ENCODE assay signal across 9 cellular contexts in the genomic region with DNA sequence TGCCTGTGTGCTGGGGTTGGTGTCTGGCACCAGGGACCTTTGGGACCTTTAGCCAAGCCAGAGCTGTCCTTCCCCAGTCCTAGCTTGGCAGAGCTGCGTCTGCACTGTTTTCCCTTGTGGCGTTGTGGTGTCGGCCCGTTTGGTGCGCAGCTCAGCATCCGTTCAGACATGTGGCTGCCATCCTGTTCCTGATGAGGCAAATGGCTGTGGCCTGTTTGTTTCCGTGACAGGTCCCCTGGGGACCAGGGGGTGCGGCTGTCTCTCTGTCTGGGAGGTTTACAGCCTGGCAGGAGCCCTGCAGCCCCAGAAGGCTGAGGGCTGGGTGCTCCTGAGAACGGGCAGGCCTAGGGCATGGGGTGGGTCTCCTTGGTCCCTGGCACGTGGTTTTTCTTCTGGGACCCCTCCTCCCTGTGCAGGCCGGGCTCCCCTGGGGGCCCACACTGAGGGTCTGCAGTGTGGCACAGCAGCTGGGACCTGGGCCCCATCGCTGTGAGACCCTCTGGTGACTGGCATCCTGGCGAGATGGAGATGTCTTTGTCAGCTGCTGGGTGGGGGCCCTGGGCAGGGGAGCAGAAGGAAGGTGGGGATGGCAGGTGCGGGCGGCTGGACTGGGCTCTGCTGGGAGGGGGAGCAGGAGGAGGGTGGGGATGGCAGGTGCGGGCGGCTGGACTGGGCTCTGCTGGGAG. TPM values are rescaled to one million over a fixed set of nuclear protein-coding genes. Genes with fewer than 3 reads are reported as not detected.
DNase-seq lines count a peak whose midpoint lies in the region; ATAC-seq and TF ChIP-seq lines count a peak whose summit lies in the region.
"Had no signal": no experiment of that assay in that cellular context is flagged by ENCODE, and none has a peak within 500 bp of the region (broad histone marks: within the 10 kb centered on the region; RNA-seq: fewer than 3 reads in every experiment).

No MANE protein-coding gene starts in this region.

- H3K4me1 ChIP-seq in heart left ventricle, result peaks cover 2 to 51% (median 40%) of the 10 kb centered on the region in 12 donors
- H3K4me1 ChIP-seq in stomach, result peaks cover 50 to 79% (median 63%) of the 10 kb centered on the region in 4 donors

- intact Hi-C loops in heart left ventricle (cut with DNase I) (no loop called here), cardiac septum (cut with DNase I) (no loop called here), stomach (cut with DNase I; ENCODE audit: low total_unique reads) (no loop called here)

- TF ChIP-seq CTCF in heart left ventricle (IDR thresholded peaks at IDR 0.05) (no peak), stomach (IDR thresholded peaks at IDR 0.05) (no peak)

- in situ Hi-C loops in ACHN (cut with HindIII; ENCODE audit: low pct_ligation_motif_present, low pct_unique_long_range_greater_than_20kb, low sequenced_read_pairs), result no loop called here

- DNase-seq in heart left ventricle, result peak in 1 of 5 donors; percentile 56
- DNase-seq in cardiac septum (ENCODE audit: low spot score), result no peak
- peak; percentile 96 for DNase-seq in NCI-H2171 treated with DMSO at 0.1 percent for 48 hours (lab: John Stamatoyannopoulos, UW)
- DNase-seq in central memory CD4-positive, alpha-beta T cell, result peak; percentile 67
- DNase-seq in stomach, result no peak
- DNase-seq in inferior parietal cortex (ENCODE audit: extremely low spot score), result no peak
- DNase-seq in ACHN, result no peak

- H3K27me3 ChIP-seq in heart left ventricle (no peaks in the 10 kb centered on the region), stomach (no peaks in the 10 kb centered on the region)
- H3K27me3 ChIP-seq: SJSA1 had no signal

- H3K36me3 ChIP-seq in heart left ventricle (peaks cover 0 to 5% (median 0%) of the 10 kb centered on the region in 9 donors), stomach (peaks cover 0 to 15% (median 6%) of the 10 kb centered on the region in 4 donors)

- WGBS in heart left ventricle, 4 donors, result 43 to 62% (median 52%) methylated on average over 8 to 17 of the region's 17 CpGs
- 45 to 65% (median 51%) methylated on average over 9 to 17 of the region's 17 CpGs for WGBS in stomach, 5 donors

- H3K9me3 ChIP-seq in heart left ventricle (no peaks in the 10 kb centered on the region), stomach (no peaks in the 10 kb centered on the region)
- H3K9me3 ChIP-seq: SJSA1 had no signal

- no peak overlapping the region for H3K4me3 ChIP-seq in heart left ventricle
- no peak overlapping the region for H3K4me3 ChIP-seq in stomach
- H3K4me3 ChIP-seq: SJSA1 had no signal

- H3K27ac ChIP-seq in heart left ventricle (peak overlapping the region in 8 of 12 donors; percentile 14 to 52 (median 42)), stomach (peak overlapping the region; percentile 57 to 92 (median 72))
- H3K27ac ChIP-seq: SJSA1 had no signal

- TF ChIP-seq POLR2A in heart left ventricle (IDR thresholded peaks at IDR 0.05) (peak in 1 of 2 donors; percentile 26), stomach (IDR thresholded peaks at IDR 0.05) (no peak)

- no peak for TF ChIP-seq EP300 in stomach (IDR thresholded peaks at IDR 0.05)

- ATAC-seq in heart left ventricle (peak in 1 of 4 donors; percentile 45), SK-N-SH treated with all-trans-retinoic acid at 6 μM for 48 hours (no peak)

TF ChIP-seq in SK-N-SH treated with all-trans-retinoic acid at 6 μM for 48 hours, 23 proteins besides CTCF, POLR2A, EP300 and RAD21:
- no peak for TF ChIP-seq TOX (CRISPR knock-in tag; IDR thresholded peaks at IDR 0.05; ENCODE audit: borderline replicate concordance)
- TF ChIP-seq ZNF70 (CRISPR knock-in tag; IDR thresholded peaks at IDR 0.05), result no peak
- no peak for TF ChIP-seq RARB (CRISPR knock-in tag; IDR thresholded peaks at IDR 0.05)

RNA-seq across cellular contexts. Expression of a gene that starts 4.0 kb away (rescaled TPM):
- total RNA-seq in heart left ventricle (10 to 100 TPM; 17.6 to 30.9 (median 21.6) TPM), cardiac septum (27.4 TPM), stomach (100 to 1,000 TPM in 2 of 5 donors, 10 to 100 TPM in 3; 69.3 to 450 (median 97.4) TPM)
- polyA plus RNA-seq in heart left ventricle (10 to 100 TPM; 18.9 to 31.2 TPM), stomach (10 to 100 TPM; 13.6 to 31.4 (median 29.0) TPM)

RNA-seq across cellular contexts. Expression of a gene that starts 4.1 kb away (rescaled TPM):
- total RNA-seq in heart left ventricle (10 to 100 TPM; 33.8 to 79.1 (median 41.0) TPM), cardiac septum (42.7 TPM), stomach (10 to 100 TPM in 4 of 5 donors, 1 to 10 TPM in 1; 9.8 to 93.1 (median 17.4) TPM)
- polyA plus RNA-seq in heart left ventricle (100 to 1,000 TPM; 187 to 213 TPM), stomach (100 to 1,000 TPM; 196 to 332 (median 214) TPM)

RNA-seq across cellular contexts. Expression of a gene that starts 24.5 kb away (rescaled TPM):
- total RNA-seq in heart left ventricle (under 1 TPM in 1 of 9 donors, not detected in 8; 0.50 TPM), cardiac septum (not detected), stomach (not detected)
- polyA plus RNA-seq in heart left ventricle (not detected), stomach (not detected)
- total RNA-seq: SJSA1 had no signal

RNA-seq across cellular contexts. Expression of a gene that starts 27.6 kb away (rescaled TPM):
- total RNA-seq in heart left ventricle, result under 1 TPM in 1 of 9 donors, not detected in 8; 0.09 TPM
- under 1 TPM in 1 of 2 donors, not detected in 1; 0.19 TPM for polyA plus RNA-seq in heart left ventricle
- not detected for total RNA-seq in cardiac septum
- 1 to 10 TPM in 1 of 5 donors, not detected in 4; 1.1 TPM for total RNA-seq in stomach
- not detected for polyA plus RNA-seq in stomach
- total RNA-seq: SJSA1 had no signal

RNA-seq across cellular contexts. Expression of a gene that starts 50.5 kb away (rescaled TPM):
- 1 to 10 TPM in 2 of 9 donors, under 1 TPM in 7; 0.11 to 1.6 (median 0.48) TPM for total RNA-seq in heart left ventricle
- polyA plus RNA-seq in heart left ventricle, result under 1 TPM; 0.21 to 0.23 TPM
- total RNA-seq in cardiac septum, result 0.19 TPM
- 1 to 10 TPM in 1 of 5 donors, under 1 TPM in 1, not detected in 3; 0.87 to 1.4 TPM for total RNA-seq in stomach
- under 1 TPM in 2 of 3 donors, not detected in 1; 0.15 to 0.31 TPM for polyA plus RNA-seq in stomach
- total RNA-seq: SJSA1 had no signal

Comparison
In these comparisons a context has a peak if more than half of its experiments do, and no peak if none do; other contexts are left out.
1. DNase-seq: peak in NCI-H2171 treated with DMSO at 0.1 percent for 48 hours (single experiment) and central memory CD4-positive, alpha-beta T cell (single experiment); none in cardiac septum (single experiment), stomach (single experiment), inferior parietal cortex (single experiment) and ACHN (single experiment).